Comparison of ENCODE assay signal across 22 cellular contexts in genomic region chr2:211512746-211513145, GRCh38.
"Had no signal": no experiment of that assay in that cellular context is flagged by ENCODE, and none has a peak within 500 bp of the region (broad histone marks: within the 10 kb centered on the region; RNA-seq: fewer than 3 reads in every experiment).

No MANE protein-coding gene starts in this region.

- H3K9me3 ChIP-seq: mucosa of descending colon had no signal

- H3K36me3 ChIP-seq: brain microvascular endothelial cell had no signal

- H3K9ac ChIP-seq: parathyroid adenoma had no signal

- DNase-seq: activated CD4-positive, alpha-beta T cell treated with anti-CD3 and anti-CD28 coated beads, Interleukin-2, amount 10 ng/mL, durations not matched to agents 7 days and 5 days; activated CD8-positive, alpha-beta T cell treated with anti-CD3 and anti-CD28 coated beads, Interleukin-2, amount 10 ng/mL, durations not matched to agents 7 days and 5 days; activated naive CD4-positive, alpha-beta T cell treated with anti-CD3 and anti-CD28 coated beads, Interleukin-2, amount 10 ng/mL, durations not matched to agents 7 days and 5 days; activated naive CD8-positive, alpha-beta T cell treated with anti-CD3 and anti-CD28 coated beads, Interleukin-2, amount 50 U/mL, for 24 hours; activated T-cell treated with anti-CD3 and anti-CD28 coated beads, Interleukin-2, amount 50 U/mL, for 24 hours; anterior cingulate cortex; brain microvascular endothelial cell; central memory CD4-positive, alpha-beta T cell; dorsolateral prefrontal cortex; erythroblast; foreskin melanocyte; kidney; left ventricle myocardium superior; mucosa of descending colon; naive B cell; stimulated activated CD4-positive, alpha-beta T cell treated with anti-CD3 and anti-CD28 coated beads, Interleukin-12 subunit alpha, Interleukin-12 subunit beta, amount 100 ng/mL, for 4 hours; stimulated activated CD4-positive, alpha-beta T cell treated with anti-CD3 and anti-CD28 coated beads, Interleukin-1b, Interleukin-23, amount 100 ng/mL, for 48 hours; stimulated activated CD8-positive, alpha-beta memory T cell treated with anti-CD3 and anti-CD28 coated beads, Interleukin-4, amount 100 ng/mL, for 48 hours; stimulated activated naive CD4-positive, alpha-beta T cell; T1000 had no signal

- H3K27ac ChIP-seq: brain microvascular endothelial cell, dorsolateral prefrontal cortex, parathyroid adenoma had no signal

- ATAC-seq: activated CD8-positive, alpha-beta T cell treated with anti-CD3 and anti-CD28 coated beads, Interleukin-2, amount 10 ng/mL, durations not matched to agents 7 days and 5 days; activated naive CD8-positive, alpha-beta T cell treated with anti-CD3 and anti-CD28 coated beads, Interleukin-2, amount 50 U/mL, for 24 hours; left ventricle myocardium superior; mucosa of descending colon had no signal

- H3K4me1 ChIP-seq: parathyroid adenoma had no signal

- H3K4me3 ChIP-seq: dorsolateral prefrontal cortex, mucosa of descending colon had no signal

- H3K27me3 ChIP-seq: brain microvascular endothelial cell, dorsolateral prefrontal cortex had no signal

- H2AFZ ChIP-seq: parathyroid adenoma had no signal

- FAIRE-seq: colon, kidney had no signal
